2 cellular contexts compared by ENCODE assay signal in genomic region chr14:101232340-101233015, GRCh38.
TF ChIP-seq lines count a peak whose summit lies in the region.

No MANE protein-coding gene starts in this region.

TF ChIP-seq in GM23338, 12 proteins besides CTCF, POLR2A, EP300 and RAD21:
- TF ChIP-seq REST (IDR thresholded peaks at IDR 0.05; ENCODE audit: unreplicated experiment) = no peak
- TF ChIP-seq EZH2 (IDR thresholded peaks at IDR 0.05; ENCODE audit: low read depth, unreplicated experiment) = no peak
- TF ChIP-seq ZNF331 (CRISPR knock-in tag; IDR thresholded peaks at IDR 0.05; ENCODE audit: low read depth) = no peak
- TF ChIP-seq ZNF114 (CRISPR knock-in tag; IDR thresholded peaks at IDR 0.05) = no peak
- TF ChIP-seq STAT1 (IDR thresholded peaks at IDR 0.05; ENCODE audit: unreplicated experiment) = no peak
- TF ChIP-seq NANOG (IDR thresholded peaks at IDR 0.05; ENCODE audit: borderline replicate concordance) = no peak
- TF ChIP-seq POLR2AphosphoS5 (IDR thresholded peaks at IDR 0.05; ENCODE audit: low read depth) = no peak
- no peak for TF ChIP-seq JUNB (IDR thresholded peaks at IDR 0.05; ENCODE audit: unreplicated experiment)
- no peak for TF ChIP-seq EZH2phosphoT487 (IDR thresholded peaks at IDR 0.05; ENCODE audit: unreplicated experiment)
- TF ChIP-seq ZNF462 (CRISPR knock-in tag; IDR thresholded peaks at IDR 0.05) = no peak
TF ChIP-seq in GM23338: peak in this region for 0.

TF ChIP-seq in HepG2, 621 proteins besides CTCF, POLR2A, EP300 and RAD21 (continued from another document):
- TF ChIP-seq MNT (IDR thresholded peaks at IDR 0.05) = peak; percentile 19; the same call in 1 of the 2 replicates
